In the genomic region with DNA sequence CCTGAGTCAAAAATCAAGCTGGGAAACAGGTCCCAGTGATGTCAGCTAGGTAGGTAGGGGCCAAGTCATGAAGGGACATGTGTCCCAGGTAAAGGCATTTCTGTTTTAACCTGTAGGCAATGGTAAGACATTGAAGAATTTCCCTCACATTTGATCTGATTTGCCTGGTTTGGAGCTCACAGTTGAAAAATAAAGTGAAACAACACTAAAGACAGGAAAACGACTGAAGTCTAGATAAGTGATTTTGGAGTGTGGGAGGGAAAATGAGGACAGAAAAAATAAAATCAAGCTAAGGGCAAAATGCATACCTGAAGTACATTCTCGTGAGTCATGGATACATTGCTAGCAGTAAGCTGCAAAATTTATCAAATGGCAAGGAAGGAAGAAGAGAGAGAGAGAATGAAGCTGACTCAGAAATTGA, we compare ENCODE assay signal across 23 cellular contexts.
DNase-seq lines count a peak whose midpoint lies in the region; ATAC-seq and TF ChIP-seq lines count a peak whose summit lies in the region.
"Had no signal": no experiment of that assay in that cellular context is flagged by ENCODE, and none has a peak within 500 bp of the region (broad histone marks: within the 10 kb centered on the region; RNA-seq: fewer than 3 reads in every experiment).

No MANE protein-coding gene starts in this region.

- H3K27ac ChIP-seq in hepatocyte (peak overlapping the region; percentile 20), esophagus muscularis mucosa (replicated peaks in 1 of 4) (no peak overlapping the region)
- H3K27ac ChIP-seq: pancreas, tibial nerve had no signal

- H3K36me3 Mint-ChIP-seq in activated naive CD4-positive, alpha-beta T cell treated with anti-CD3 and anti-CD28 coated beads for 36 hours (ENCODE audit: low read depth): no peaks in the 10 kb centered on the region
- H3K36me3 Mint-ChIP-seq: naive B cell had no signal

- H3K27me3 Mint-ChIP-seq in activated naive CD4-positive, alpha-beta T cell treated with anti-CD3 and anti-CD28 coated beads for 36 hours (ENCODE audit: low read depth): peaks cover 2% of the 10 kb centered on the region

- H4K20me1 ChIP-seq in hepatocyte (ENCODE audit: insufficient read depth, poor library complexity, severe bottlenecking): no peaks in the 10 kb centered on the region

- no peak overlapping the region for H2AFZ ChIP-seq in hepatocyte

- no peak overlapping the region for H3K4me2 ChIP-seq in hepatocyte

- H3K27me3 ChIP-seq in hepatocyte (no peaks in the 10 kb centered on the region), esophagus muscularis mucosa (no peaks in the 10 kb centered on the region)
- H3K27me3 ChIP-seq: BE2C, pancreas, tibial nerve had no signal

- no peaks in the 10 kb centered on the region for H3K9me2 ChIP-seq in hepatocyte (replicated peaks; ENCODE audit: insufficient read depth)

- ATAC-seq in GM19351 (IDR thresholded peaks at IDR 0.05; ENCODE audit: unreplicated experiment): no peak
- no peak for ATAC-seq in GM19452 (IDR thresholded peaks at IDR 0.05; ENCODE audit: unreplicated experiment)
- ATAC-seq: pancreas had no signal

- H3K4me3 Mint-ChIP-seq in activated naive CD4-positive, alpha-beta T cell treated with anti-CD3 and anti-CD28 coated beads for 36 hours: no peak overlapping the region
- H3K4me3 Mint-ChIP-seq: endodermal cell, naive B cell had no signal

- TF ChIP-seq CTCF in hepatocyte (IDR thresholded peaks at IDR 0.05; ENCODE audit: poor library complexity) (no peak), esophagus muscularis mucosa (IDR thresholded peaks at IDR 0.05) (no peak)

- H3K4me1 Mint-ChIP-seq in activated naive CD4-positive, alpha-beta T cell treated with anti-CD3 and anti-CD28 coated beads for 36 hours (ENCODE audit: low read depth): no peaks in the 10 kb centered on the region

- peaks cover 2% of the 10 kb centered on the region for H3K9me3 Mint-ChIP-seq in activated naive CD4-positive, alpha-beta T cell treated with anti-CD3 and anti-CD28 coated beads for 36 hours

- intact Hi-C loops in activated naive CD4-positive, alpha-beta T cell treated with anti-CD3 and anti-CD28 coated beads for 36 hours (cut with micrococcal nuclease): no loop called here
- intact Hi-C loops in esophagus muscularis mucosa (cut with DNase I): no loop called here

- no peak overlapping the region for H3K27ac Mint-ChIP-seq in activated naive CD4-positive, alpha-beta T cell treated with anti-CD3 and anti-CD28 coated beads for 36 hours
- H3K27ac Mint-ChIP-seq: endodermal cell had no signal

- DNase-seq in HT1080 (ENCODE audit: low read depth) (peak; percentile 35), amniotic epithelial cell (ENCODE audit: low read depth) (peak; percentile 79), hepatocyte (ENCODE audit: low spot score) (no peak), esophagus muscularis mucosa (ENCODE audit: extremely low spot score) (no peak)
- no peak for DNase-seq in activated naive CD4-positive, alpha-beta T cell treated with anti-CD3 and anti-CD28 coated beads for 36 hours
- DNase-seq: activated effector memory CD4-positive, alpha-beta T cell treated with anti-CD3 and anti-CD28 coated beads, Interleukin-2, amount 50 U/mL, for 16 hours; amygdala; BE2C; H7; hypothalamus; kidney; naive B cell; NCI-H1694; NCI-H446; pancreas; Right ventricle myocardium superior; stimulated activated CD4-positive, alpha-beta T cell treated with anti-CD3 and anti-CD28 coated beads, Interleukin-1b, Interleukin-23, amount 100 ng/mL, for 48 hours; stimulated activated naive CD4-positive, alpha-beta T cell; T-helper 1 cell had no signal

- peaks cover 6% of the 10 kb centered on the region for H3K4me1 ChIP-seq in hepatocyte (ENCODE audit: insufficient read depth)
- peaks cover 0 to 3% (median 1%) of the 10 kb centered on the region in 4 donors for H3K4me1 ChIP-seq in esophagus muscularis mucosa
- H3K4me1 ChIP-seq: BE2C, pancreas had no signal

- no peaks in the 10 kb centered on the region for H3K79me2 ChIP-seq in hepatocyte

- 50% methylated on average over 2 of the region's 2 CpGs for WGBS in hepatocyte (ENCODE audit: low lambda C conversion rate, missing lambda C conversion rate)
- WGBS in esophagus muscularis mucosa: 83% methylated on average over 2 of the region's 2 CpGs

- H3K9me3 ChIP-seq in hepatocyte (ENCODE audit: low read depth) (no peaks in the 10 kb centered on the region), esophagus muscularis mucosa (no peaks in the 10 kb centered on the region)
- H3K9me3 ChIP-seq: BE2C, pancreas, tibial nerve had no signal

- H3K4me3 ChIP-seq in hepatocyte (no peak overlapping the region), esophagus muscularis mucosa (no peak overlapping the region)
- H3K4me3 ChIP-seq: pancreas, tibial nerve had no signal

- TF ChIP-seq POLR2A in esophagus muscularis mucosa (IDR thresholded peaks at IDR 0.05; ENCODE audit: low read depth): no peak

- H3K36me3 ChIP-seq in hepatocyte (replicated peaks; ENCODE audit: insufficient read depth, low read depth): no peaks in the 10 kb centered on the region
- no peaks in the 10 kb centered on the region for H3K36me3 ChIP-seq in esophagus muscularis mucosa
- H3K36me3 ChIP-seq: BE2C, pancreas, tibial nerve had no signal

- CTCF ChIA-PET in activated naive CD4-positive, alpha-beta T cell treated with anti-CD3 and anti-CD28 coated beads for 36 hours (lab: Charles Lee): interaction anchor here (1.0 kb wide), 1 partner anchor 10 kb away, joined by 4 read pairs; no protein-coding TSS in a partner anchor

- TF ChIP-seq EP300 in esophagus muscularis mucosa (IDR thresholded peaks at IDR 0.05): no peak

Comparison
In these comparisons a context has a peak if more than half of its experiments do, and no peak if none do; other contexts are left out.
1. DNase-seq: peak in HT1080 (single experiment) and amniotic epithelial cell (single experiment); none in hepatocyte (single experiment), activated naive CD4-positive, alpha-beta T cell treated with anti-CD3 and anti-CD28 coated beads for 36 hours (single experiment) and esophagus muscularis mucosa (single experiment).